1 cellular context compared by ENCODE assay signal in the genomic region with DNA sequence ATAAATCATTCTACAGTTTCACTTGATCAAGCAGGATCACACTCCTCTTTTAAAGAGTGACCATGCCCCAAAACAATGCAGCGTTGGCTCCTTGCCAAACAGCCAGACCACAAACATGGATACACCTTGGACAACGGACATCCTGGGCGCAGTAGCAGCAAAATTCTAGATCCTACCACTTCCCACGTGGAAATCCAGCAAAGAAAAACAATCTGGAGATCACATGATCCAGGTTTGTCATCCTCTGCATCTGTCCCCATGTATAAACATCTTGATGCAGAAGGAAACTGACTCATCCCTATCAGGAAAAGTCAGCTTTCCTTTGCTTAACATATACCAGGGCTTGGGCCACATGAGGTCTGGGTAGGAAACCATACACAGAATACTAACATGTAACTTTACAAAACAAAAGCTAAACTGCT.
TF ChIP-seq lines count a peak whose summit lies in the region.

No MANE protein-coding gene starts in this region.

TF ChIP-seq in SK-N-SH, 30 proteins besides CTCF, POLR2A, EP300 and RAD21 (continued from another document):
- TF ChIP-seq YY1 (IDR thresholded peaks at IDR 0.05; ENCODE audit: low read depth), result no peak
- TF ChIP-seq RXRA (IDR thresholded peaks at IDR 0.05; ENCODE audit: borderline replicate concordance, low read depth), result no peak
